5 cellular contexts compared by ENCODE assay signal in the genomic region with DNA sequence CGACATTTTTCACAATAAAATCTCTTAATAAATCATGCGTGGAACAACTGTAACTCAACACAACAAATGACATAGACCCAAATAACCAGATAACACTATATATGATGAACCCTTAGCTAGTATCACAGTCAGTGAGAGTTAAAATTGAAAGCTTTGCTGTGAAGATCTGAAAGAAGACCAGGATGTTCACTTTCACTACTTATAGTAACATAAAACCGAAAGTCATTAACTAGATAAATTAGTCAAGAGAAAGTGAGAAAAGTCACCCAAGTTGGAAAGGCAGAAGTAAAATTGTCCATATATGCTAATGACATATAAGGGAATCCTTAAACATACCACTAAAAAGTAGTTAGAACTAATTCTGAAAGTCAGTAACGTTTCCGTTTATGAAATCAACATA.
DNase-seq lines count a peak whose midpoint lies in the region; ATAC-seq lines count a peak whose summit lies in the region.
"Not testable (repeated sequence)": the region's sequence is repeated elsewhere in the genome, so short reads cannot be mapped to it uniquely, and the experiment has no call there.

No MANE protein-coding gene starts in this region.

- H3K4me1 Mint-ChIP-seq in stimulated activated naive CD8-positive, alpha-beta T cell treated with anti-CD3 and anti-CD28 coated beads, Interleukin-15, amount 100 ng/mL, for 72 hours = not testable (repeated sequence)

- not testable (repeated sequence) for DNase-seq in stimulated activated naive CD8-positive, alpha-beta T cell treated with anti-CD3 and anti-CD28 coated beads, Interleukin-15, amount 100 ng/mL, for 72 hours

- H3K27me3 Mint-ChIP-seq in stimulated activated naive CD8-positive, alpha-beta T cell treated with anti-CD3 and anti-CD28 coated beads, Interleukin-15, amount 100 ng/mL, for 72 hours = not testable (repeated sequence)

- H3K4me3 Mint-ChIP-seq in stimulated activated naive CD8-positive, alpha-beta T cell treated with anti-CD3 and anti-CD28 coated beads, Interleukin-15, amount 100 ng/mL, for 72 hours = not testable (repeated sequence)

- H3K9me3 Mint-ChIP-seq in stimulated activated naive CD8-positive, alpha-beta T cell treated with anti-CD3 and anti-CD28 coated beads, Interleukin-15, amount 100 ng/mL, for 72 hours = not testable (repeated sequence)

- not testable (repeated sequence) for H3K27ac Mint-ChIP-seq in stimulated activated naive CD8-positive, alpha-beta T cell treated with anti-CD3 and anti-CD28 coated beads, Interleukin-15, amount 100 ng/mL, for 72 hours

- ATAC-seq in GM18868 (IDR thresholded peaks at IDR 0.05; ENCODE audit: unreplicated experiment) = peak; percentile 91
- peak; percentile 62 for ATAC-seq in HG02759 (IDR thresholded peaks at IDR 0.05; ENCODE audit: unreplicated experiment)
- ATAC-seq in HG03442 (IDR thresholded peaks at IDR 0.05; ENCODE audit: unreplicated experiment) = peak; percentile 72
- ATAC-seq in HG03565 (IDR thresholded peaks at IDR 0.05; ENCODE audit: unreplicated experiment) = peak; percentile 87
- peak; percentile 73 for ATAC-seq in stimulated activated naive CD8-positive, alpha-beta T cell treated with anti-CD3 and anti-CD28 coated beads, Interleukin-15, amount 100 ng/mL, for 72 hours
